Comparison of ENCODE assay signal across 1 cellular context in the genomic region with DNA sequence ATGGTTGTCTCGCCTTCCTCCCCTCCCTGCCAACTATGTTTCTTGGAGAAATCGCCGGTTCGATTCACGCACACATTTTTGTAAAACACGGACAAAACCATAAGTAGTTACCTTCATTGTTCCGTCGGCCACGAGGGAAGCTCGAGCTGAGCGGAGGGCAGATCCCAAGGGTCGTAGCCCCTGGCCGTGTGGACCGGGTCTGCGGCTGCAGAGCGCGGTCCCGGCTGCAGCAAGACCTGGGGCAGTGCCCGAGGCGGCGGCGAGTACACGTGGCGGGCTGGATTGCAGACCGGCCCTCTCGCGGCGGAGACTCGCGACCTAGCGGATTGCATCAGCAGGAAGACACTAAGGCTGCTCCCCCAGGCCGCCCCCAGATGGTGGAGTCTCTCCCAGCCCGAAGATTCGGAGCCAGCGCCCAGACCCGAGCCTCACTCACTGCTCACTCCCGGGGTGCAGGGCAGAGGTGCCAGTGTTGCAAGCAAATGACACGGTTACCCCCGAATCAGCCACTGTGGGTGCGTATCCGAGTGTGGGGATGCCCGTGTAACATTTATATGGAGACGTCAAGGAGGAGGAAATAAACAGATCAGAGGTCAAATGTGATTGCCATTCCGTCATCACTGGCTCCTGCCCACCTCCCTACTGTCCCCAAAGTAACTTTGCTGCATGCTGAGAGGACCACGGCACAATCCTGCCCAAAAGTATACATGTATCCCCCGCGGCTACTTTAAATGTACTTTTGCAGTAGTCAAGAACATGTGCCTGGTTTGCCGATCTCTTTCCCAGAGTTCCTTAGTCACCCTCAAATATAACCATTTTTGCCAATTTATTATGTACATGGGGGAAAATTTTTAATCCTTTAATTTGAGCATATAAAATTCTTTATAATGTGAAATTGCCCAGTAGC.
TF ChIP-seq lines count a peak whose summit lies in the region.

Gene BCAT1, minus strand, starts transcription at position 286 of the 907 bp plus-strand sequence. Its CDS starts 169 bp downstream, at position 117.

TF ChIP-seq in HEK293, 187 proteins besides CTCF, POLR2A, EP300 and RAD21 (continued from another document and continues in another):
- TF ChIP-seq, protein P1, sequence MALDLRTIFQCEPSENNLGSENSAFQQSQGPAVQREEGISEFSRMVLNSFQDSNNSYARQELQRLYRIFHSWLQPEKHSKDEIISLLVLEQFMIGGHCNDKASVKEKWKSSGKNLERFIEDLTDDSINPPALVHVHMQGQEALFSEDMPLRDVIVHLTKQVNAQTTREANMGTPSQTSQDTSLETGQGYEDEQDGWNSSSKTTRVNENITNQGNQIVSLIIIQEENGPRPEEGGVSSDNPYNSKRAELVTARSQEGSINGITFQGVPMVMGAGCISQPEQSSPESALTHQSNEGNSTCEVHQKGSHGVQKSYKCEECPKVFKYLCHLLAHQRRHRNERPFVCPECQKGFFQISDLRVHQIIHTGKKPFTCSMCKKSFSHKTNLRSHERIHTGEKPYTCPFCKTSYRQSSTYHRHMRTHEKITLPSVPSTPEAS (tag by site-specific recombination; IDR thresholded peaks at IDR 0.05), result no peak
- TF ChIP-seq ZNF514 (tag by site-specific recombination; IDR thresholded peaks at IDR 0.05) (no peak), ZNF274 (IDR thresholded peaks at IDR 0.05; ENCODE audit: low read length) (no peak), ZNF274 (tag by site-specific recombination; IDR thresholded peaks at IDR 0.05; ENCODE audit: borderline replicate concordance) (no peak), ZBTB20 (tag by site-specific recombination; IDR thresholded peaks at IDR 0.05) (peak; percentile 96), RBAK (tag by site-specific recombination; IDR thresholded peaks at IDR 0.05) (no peak), ZNF426 (tag by site-specific recombination; IDR thresholded peaks at IDR 0.05) (no peak), ZNF692 (tag by site-specific recombination; IDR thresholded peaks at IDR 0.05) (peak; percentile 76; the same call in 1 of the 2 replicates), ZNF169 (tag by site-specific recombination; IDR thresholded peaks at IDR 0.05) (no peak), ZNF292 (tag by site-specific recombination; IDR thresholded peaks at IDR 0.05; ENCODE audit: borderline replicate concordance, low read depth) (no peak), EGR2 (tag by site-specific recombination; IDR thresholded peaks at IDR 0.05; ENCODE audit: low read depth) (peak; percentile 71), ZIC2 (tag by site-specific recombination; IDR thresholded peaks at IDR 0.05) (peak; percentile 42), ZNF660 (tag by site-specific recombination; IDR thresholded peaks at IDR 0.05) (peak; percentile 25), SP2 (tag by site-specific recombination; IDR thresholded peaks at IDR 0.05) (no peak), ZNF768 (tag by site-specific recombination; IDR thresholded peaks at IDR 0.05) (no peak), ZNF48 (tag by site-specific recombination; IDR thresholded peaks at IDR 0.05) (no peak), ZNF837 (tag by site-specific recombination; IDR thresholded peaks at IDR 0.05) (no peak), ZBTB1 (tag by site-specific recombination; IDR thresholded peaks at IDR 0.05) (no peak), KLF1 (tag by site-specific recombination; IDR thresholded peaks at IDR 0.05) (no peak), ZNF433 (tag by site-specific recombination; IDR thresholded peaks at IDR 0.05; ENCODE audit: low read depth) (no peak), SCRT1 (tag by site-specific recombination; IDR thresholded peaks at IDR 0.05; ENCODE audit: borderline replicate concordance) (no peak), ZNF175 (tag by site-specific recombination; IDR thresholded peaks at IDR 0.05) (no peak), SCRT2 (tag by site-specific recombination; IDR thresholded peaks at IDR 0.05) (no peak), ZNF629 (tag by site-specific recombination; IDR thresholded peaks at IDR 0.05) (peak; percentile 87), REST (tag by site-specific recombination; IDR thresholded peaks at IDR 0.05) (0 out of 2 replicates have a peak, but pooled peaks have one; percentile 36), ZNF302 (tag by site-specific recombination; IDR thresholded peaks at IDR 0.05; ENCODE audit: low read depth) (0 out of 2 replicates have a peak, but pooled peaks have one; percentile 7), ZNF510 (tag by site-specific recombination; IDR thresholded peaks at IDR 0.05; ENCODE audit: insufficient replicate concordance) (no peak), ZNF138 (tag by site-specific recombination; IDR thresholded peaks at IDR 0.05; ENCODE audit: borderline replicate concordance) (no peak)
- TF ChIP-seq, protein P2, sequence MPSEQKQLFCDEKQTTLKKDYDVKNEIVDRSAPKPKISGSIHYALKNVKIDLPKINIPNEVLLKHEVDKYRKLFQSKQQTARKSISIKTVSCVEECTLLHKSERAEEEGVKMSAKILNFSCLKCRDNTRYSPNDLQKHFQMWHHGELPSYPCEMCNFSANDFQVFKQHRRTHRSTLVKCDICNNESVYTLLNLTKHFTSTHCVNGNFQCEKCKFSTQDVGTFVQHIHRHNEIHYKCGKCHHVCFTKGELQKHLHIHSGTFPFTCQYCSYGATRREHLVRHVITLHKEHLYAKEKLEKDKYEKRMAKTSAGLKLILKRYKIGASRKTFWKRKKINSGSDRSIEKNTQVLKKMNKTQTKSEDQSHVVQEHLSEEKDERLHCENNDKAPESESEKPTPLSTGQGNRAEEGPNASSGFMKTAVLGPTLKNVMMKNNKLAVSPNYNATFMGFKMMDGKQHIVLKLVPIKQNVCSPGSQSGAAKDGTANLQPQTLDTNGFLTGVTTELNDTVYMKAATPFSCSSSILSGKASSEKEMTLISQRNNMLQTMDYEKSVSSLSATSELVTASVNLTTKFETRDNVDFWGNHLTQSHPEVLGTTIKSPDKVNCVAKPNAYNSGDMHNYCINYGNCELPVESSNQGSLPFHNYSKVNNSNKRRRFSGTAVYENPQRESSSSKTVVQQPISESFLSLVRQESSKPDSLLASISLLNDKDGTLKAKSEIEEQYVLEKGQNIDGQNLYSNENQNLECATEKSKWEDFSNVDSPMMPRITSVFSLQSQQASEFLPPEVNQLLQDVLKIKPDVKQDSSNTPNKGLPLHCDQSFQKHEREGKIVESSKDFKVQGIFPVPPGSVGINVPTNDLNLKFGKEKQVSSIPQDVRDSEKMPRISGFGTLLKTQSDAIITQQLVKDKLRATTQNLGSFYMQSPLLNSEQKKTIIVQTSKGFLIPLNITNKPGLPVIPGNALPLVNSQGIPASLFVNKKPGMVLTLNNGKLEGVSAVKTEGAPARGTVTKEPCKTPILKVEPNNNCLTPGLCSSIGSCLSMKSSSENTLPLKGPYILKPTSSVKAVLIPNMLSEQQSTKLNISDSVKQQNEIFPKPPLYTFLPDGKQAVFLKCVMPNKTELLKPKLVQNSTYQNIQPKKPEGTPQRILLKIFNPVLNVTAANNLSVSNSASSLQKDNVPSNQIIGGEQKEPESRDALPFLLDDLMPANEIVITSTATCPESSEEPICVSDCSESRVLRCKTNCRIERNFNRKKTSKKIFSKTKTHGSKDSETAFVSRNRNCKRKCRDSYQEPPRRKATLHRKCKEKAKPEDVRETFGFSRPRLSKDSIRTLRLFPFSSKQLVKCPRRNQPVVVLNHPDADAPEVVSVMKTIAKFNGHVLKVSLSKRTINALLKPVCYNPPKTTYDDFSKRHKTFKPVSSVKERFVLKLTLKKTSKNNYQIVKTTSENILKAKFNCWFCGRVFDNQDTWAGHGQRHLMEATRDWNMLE (tag by site-specific recombination; conservative IDR thresholded peaks at IDR 0.05; ENCODE audit: low read depth), result peak; percentile 37
- TF ChIP-seq, protein P3, sequence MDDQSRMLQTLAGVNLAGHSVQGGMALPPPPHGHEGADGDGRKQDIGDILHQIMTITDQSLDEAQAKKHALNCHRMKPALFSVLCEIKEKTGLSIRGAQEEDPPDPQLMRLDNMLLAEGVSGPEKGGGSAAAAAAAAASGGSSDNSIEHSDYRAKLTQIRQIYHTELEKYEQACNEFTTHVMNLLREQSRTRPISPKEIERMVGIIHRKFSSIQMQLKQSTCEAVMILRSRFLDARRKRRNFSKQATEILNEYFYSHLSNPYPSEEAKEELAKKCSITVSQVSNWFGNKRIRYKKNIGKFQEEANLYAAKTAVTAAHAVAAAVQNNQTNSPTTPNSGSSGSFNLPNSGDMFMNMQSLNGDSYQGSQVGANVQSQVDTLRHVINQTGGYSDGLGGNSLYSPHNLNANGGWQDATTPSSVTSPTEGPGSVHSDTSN (CRISPR knock-in tag; IDR thresholded peaks at IDR 0.05), result no peak
- TF ChIP-seq, protein P4, sequence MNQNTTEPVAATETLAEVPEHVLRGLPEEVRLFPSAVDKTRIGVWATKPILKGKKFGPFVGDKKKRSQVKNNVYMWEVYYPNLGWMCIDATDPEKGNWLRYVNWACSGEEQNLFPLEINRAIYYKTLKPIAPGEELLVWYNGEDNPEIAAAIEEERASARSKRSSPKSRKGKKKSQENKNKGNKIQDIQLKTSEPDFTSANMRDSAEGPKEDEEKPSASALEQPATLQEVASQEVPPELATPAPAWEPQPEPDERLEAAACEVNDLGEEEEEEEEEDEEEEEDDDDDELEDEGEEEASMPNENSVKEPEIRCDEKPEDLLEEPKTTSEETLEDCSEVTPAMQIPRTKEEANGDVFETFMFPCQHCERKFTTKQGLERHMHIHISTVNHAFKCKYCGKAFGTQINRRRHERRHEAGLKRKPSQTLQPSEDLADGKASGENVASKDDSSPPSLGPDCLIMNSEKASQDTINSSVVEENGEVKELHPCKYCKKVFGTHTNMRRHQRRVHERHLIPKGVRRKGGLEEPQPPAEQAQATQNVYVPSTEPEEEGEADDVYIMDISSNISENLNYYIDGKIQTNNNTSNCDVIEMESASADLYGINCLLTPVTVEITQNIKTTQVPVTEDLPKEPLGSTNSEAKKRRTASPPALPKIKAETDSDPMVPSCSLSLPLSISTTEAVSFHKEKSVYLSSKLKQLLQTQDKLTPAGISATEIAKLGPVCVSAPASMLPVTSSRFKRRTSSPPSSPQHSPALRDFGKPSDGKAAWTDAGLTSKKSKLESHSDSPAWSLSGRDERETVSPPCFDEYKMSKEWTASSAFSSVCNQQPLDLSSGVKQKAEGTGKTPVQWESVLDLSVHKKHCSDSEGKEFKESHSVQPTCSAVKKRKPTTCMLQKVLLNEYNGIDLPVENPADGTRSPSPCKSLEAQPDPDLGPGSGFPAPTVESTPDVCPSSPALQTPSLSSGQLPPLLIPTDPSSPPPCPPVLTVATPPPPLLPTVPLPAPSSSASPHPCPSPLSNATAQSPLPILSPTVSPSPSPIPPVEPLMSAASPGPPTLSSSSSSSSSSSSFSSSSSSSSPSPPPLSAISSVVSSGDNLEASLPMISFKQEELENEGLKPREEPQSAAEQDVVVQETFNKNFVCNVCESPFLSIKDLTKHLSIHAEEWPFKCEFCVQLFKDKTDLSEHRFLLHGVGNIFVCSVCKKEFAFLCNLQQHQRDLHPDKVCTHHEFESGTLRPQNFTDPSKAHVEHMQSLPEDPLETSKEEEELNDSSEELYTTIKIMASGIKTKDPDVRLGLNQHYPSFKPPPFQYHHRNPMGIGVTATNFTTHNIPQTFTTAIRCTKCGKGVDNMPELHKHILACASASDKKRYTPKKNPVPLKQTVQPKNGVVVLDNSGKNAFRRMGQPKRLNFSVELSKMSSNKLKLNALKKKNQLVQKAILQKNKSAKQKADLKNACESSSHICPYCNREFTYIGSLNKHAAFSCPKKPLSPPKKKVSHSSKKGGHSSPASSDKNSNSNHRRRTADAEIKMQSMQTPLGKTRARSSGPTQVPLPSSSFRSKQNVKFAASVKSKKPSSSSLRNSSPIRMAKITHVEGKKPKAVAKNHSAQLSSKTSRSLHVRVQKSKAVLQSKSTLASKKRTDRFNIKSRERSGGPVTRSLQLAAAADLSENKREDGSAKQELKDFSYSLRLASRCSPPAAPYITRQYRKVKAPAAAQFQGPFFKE (tag by site-specific recombination; IDR thresholded peaks at IDR 0.05; ENCODE audit: borderline replicate concordance), result no peak
- TF ChIP-seq, protein P5, sequence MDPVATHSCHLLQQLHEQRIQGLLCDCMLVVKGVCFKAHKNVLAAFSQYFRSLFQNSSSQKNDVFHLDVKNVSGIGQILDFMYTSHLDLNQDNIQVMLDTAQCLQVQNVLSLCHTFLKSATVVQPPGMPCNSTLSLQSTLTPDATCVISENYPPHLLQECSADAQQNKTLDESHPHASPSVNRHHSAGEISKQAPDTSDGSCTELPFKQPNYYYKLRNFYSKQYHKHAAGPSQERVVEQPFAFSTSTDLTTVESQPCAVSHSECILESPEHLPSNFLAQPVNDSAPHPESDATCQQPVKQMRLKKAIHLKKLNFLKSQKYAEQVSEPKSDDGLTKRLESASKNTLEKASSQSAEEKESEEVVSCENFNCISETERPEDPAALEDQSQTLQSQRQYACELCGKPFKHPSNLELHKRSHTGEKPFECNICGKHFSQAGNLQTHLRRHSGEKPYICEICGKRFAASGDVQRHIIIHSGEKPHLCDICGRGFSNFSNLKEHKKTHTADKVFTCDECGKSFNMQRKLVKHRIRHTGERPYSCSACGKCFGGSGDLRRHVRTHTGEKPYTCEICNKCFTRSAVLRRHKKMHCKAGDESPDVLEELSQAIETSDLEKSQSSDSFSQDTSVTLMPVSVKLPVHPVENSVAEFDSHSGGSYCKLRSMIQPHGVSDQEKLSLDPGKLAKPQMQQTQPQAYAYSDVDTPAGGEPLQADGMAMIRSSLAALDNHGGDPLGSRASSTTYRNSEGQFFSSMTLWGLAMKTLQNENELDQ (tag by site-specific recombination; IDR thresholded peaks at IDR 0.05; ENCODE audit: low read depth), result no peak
